ENCODE assay signal across 8 cellular contexts in the genomic region with DNA sequence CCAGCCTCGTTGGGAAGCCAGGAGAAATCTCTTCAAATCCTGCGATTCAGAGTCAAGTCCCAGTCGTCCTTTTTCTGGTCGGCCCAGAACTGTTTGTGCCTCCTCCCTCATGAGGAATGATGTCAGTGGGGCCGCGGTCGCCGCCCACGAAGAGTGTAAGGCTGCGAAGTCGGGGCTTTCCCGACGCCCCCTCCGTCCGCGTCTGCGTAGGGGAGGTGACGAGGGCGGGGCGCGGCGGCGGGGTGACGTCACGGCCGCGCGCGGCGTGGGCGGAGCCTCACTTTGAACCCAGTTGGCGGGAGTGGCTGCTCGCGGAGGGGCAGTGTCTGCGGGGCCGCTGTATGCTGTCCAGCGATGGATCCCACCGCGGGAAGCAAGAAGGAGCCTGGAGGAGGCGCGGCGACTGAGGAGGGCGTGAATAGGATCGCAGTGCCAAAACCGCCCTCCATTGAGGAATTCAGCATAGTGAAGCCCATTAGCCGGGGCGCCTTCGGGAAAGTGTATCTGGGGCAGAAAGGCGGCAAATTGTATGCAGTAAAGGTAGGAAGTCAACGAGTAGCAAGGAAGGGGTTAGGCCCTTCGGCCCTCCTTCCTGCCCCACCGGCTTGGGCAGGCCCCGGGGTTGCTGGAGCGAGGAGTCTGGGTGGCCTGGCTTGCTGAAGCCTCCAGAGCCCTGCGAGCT. TPM values are rescaled to one million over a fixed set of nuclear protein-coding genes. Genes with fewer than 3 reads are reported as not detected.
DNase-seq lines count a peak whose midpoint lies in the region; TF ChIP-seq lines count a peak whose summit lies in the region.

TSS of gene MASTL (plus strand) at position 280 of the 682 bp plus-strand sequence. CDS start at position 355, 75 bp downstream.

- peaks cover 42% of the 10 kb centered on the region; the same call in 1 of the 2 replicates for H3K79me2 ChIP-seq in H9 (ENCODE audit: insufficient read depth, low read length)

- H3K79me1 ChIP-seq in H9 (ENCODE audit: insufficient read depth, low read depth, low read length, poor library complexity, severe bottlenecking), result peaks cover 6% of the 10 kb centered on the region

- peak within 1 kb of the TSS; percentile 100 for H3K9ac ChIP-seq in H9 (ENCODE audit: extremely low read depth, insufficient read length, low read length)

- H2BK5ac ChIP-seq in H9 (ENCODE audit: insufficient read length, low read length), result peak within 1 kb of the TSS; percentile 91

- peak within 1 kb of the TSS; percentile 96 to 100 for H3K4me3 Mint-ChIP-seq in H9

- peak within 1 kb of the TSS; percentile 63 for H2BK120ac ChIP-seq in H9 (ENCODE audit: low read depth, low read length, poor library complexity, severe bottlenecking)

- peak within 1 kb of the TSS; percentile 94 for H3K18ac ChIP-seq in H9 (ENCODE audit: insufficient read length, low read depth, low read length)

- no peaks in the 10 kb centered on the region for H3K4me1 ChIP-seq in H9 (ENCODE audit: insufficient read depth, low read length)

- H4K20me1 ChIP-seq in H9 (ENCODE audit: control insufficient read depth, insufficient read depth, insufficient read length), result no peaks in the 10 kb centered on the region

- H3K9me3 ChIP-seq in H9 (ENCODE audit: control insufficient read depth, low read depth, low read length), result no peaks in the 10 kb centered on the region

- H2BK20ac ChIP-seq in H9 (ENCODE audit: low read depth, low read length, poor library complexity, severe bottlenecking), result no peak within 1 kb of the TSS

- peak within 1 kb of the TSS; percentile 79 for H4K8ac ChIP-seq in H9 (replicated peaks; ENCODE audit: insufficient read length, low read depth, low read length)

- peak; percentile 64 for DNase-seq in GM04503 (ENCODE audit: low read depth)
- DNase-seq in H9, result peak; percentile 84
- DNase-seq in M059J (ENCODE audit: low read depth), result peak; percentile 84
- DNase-seq in SK-N-DZ (ENCODE audit: low spot score), result peak; percentile 84
- peak; percentile 94 for DNase-seq in activated naive CD4-positive, alpha-beta T cell treated with anti-CD3 and anti-CD28 coated beads, Interleukin-2, amount 50 U/mL, for 16 hours
- peak; percentile 96 for DNase-seq in germinal center (ENCODE audit: low spot score)
- DNase-seq in non-pigmented ciliary epithelial cell (ENCODE audit: low read depth), result peak; percentile 75
- DNase-seq in superior temporal gyrus (ENCODE audit: extremely low spot score), result peak; percentile 90

- H3K4ac ChIP-seq in H9 (ENCODE audit: low read depth, low read length), result 0 out of 2 replicates have a peak within 1 kb of the TSS, but pooled peaks have one; percentile 48

- H3K23ac ChIP-seq in H9 (ENCODE audit: insufficient read length, low read depth, low read length), result no peak within 1 kb of the TSS

- H3K27me3 ChIP-seq in H9 (ENCODE audit: insufficient read depth, low read length), result no peaks in the 10 kb centered on the region

- H3K56ac ChIP-seq in H9 (ENCODE audit: insufficient read length, low read depth, low read length), result peak within 1 kb of the TSS; percentile 99

- H3K27ac Mint-ChIP-seq in H9, result peak within 1 kb of the TSS; percentile 100

- H4K91ac ChIP-seq in H9 (ENCODE audit: insufficient read length, low read depth, low read length), result no peak within 1 kb of the TSS

- peak within 1 kb of the TSS; percentile 64 for H3K14ac ChIP-seq in H9 (ENCODE audit: insufficient read depth, low read length)

- H3K4me2 ChIP-seq in H9 (ENCODE audit: insufficient read depth, insufficient read length, low read length), result peak within 1 kb of the TSS; percentile 83

- H2BK15ac ChIP-seq in H9 (ENCODE audit: low read depth, low read length), result 0 out of 2 replicates have a peak within 1 kb of the TSS, but pooled peaks have one; percentile 27

- H3K36me3 Mint-ChIP-seq in H9 (ENCODE audit: insufficient read depth in 1 of 3, low read depth in 3 of 3), result peaks cover 30 to 45% (median 41%) of the 10 kb centered on the region in 3 experiments; a peak in 6 of 7 replicates

- no peaks in the 10 kb centered on the region for H3K27me3 Mint-ChIP-seq in H9 (ENCODE audit: low read depth)

- peaks cover 3% of the 10 kb centered on the region for H3K23me2 ChIP-seq in H9 (ENCODE audit: insufficient read length, low read depth, low read length, poor library complexity, severe bottlenecking)

- TF ChIP-seq CTCF in H9 (conservative IDR thresholded peaks at IDR 0.05), result no peak

- peak within 1 kb of the TSS; percentile 59 for H4K5ac ChIP-seq in H9 (ENCODE audit: insufficient read length, low read depth, low read length)

- peaks cover 18 to 30% of the 10 kb centered on the region in 2 experiments for H3K4me1 Mint-ChIP-seq in H9

- H2BK12ac ChIP-seq in H9 (ENCODE audit: insufficient read length, low read depth, low read length), result no peak within 1 kb of the TSS

- no CpG with 5 or more reads among the region's 55 CpGs for WGBS in H9 (ENCODE audit: extremely low coverage, insufficient read length, low lambda C conversion rate)

- H3K27ac ChIP-seq in H9 (ENCODE audit: insufficient read length, low read depth, low read length), result peak within 1 kb of the TSS; percentile 96

- no peak within 1 kb of the TSS for H2AK5ac ChIP-seq in H9 (ENCODE audit: insufficient read length, low read length)

- H2AFZ ChIP-seq in H9 (ENCODE audit: low read length), result no peak within 1 kb of the TSS

- H3K9me3 Mint-ChIP-seq in H9, result peaks cover 0 to 8% of the 10 kb centered on the region in 2 experiments; a peak in 3 of 5 replicates

- H3T11ph ChIP-seq in H9 (ENCODE audit: low read length), result no peak within 1 kb of the TSS

RNA-seq across cellular contexts. Expression of gene MASTL, which starts in this region (rescaled TPM):
- 35.0 and 37.1 TPM in 2 replicates for total RNA-seq in H9 (2021)
- 22.0 and 26.1 TPM in 2 replicates for total RNA-seq in M059J (2014; rRNA removed; shearing (Covaris generic))
- polyA plus RNA-seq in SK-N-DZ (2014; cell fraction: cytosol; rRNA removed), result 34.8 and 39.3 TPM in 2 replicates
- 20.9 and 22.1 TPM in 2 replicates for polyA plus RNA-seq in SK-N-DZ (2014; cell fraction: nucleus; rRNA removed)

Comparison
In these comparisons a context has a peak if more than half of its experiments do, and no peak if none do; other contexts are left out.
1. Peak in every context shown above with its lines: DNase-seq and H3K27ac ChIP-seq.